19 cellular contexts compared by ENCODE assay signal in the genomic region with DNA sequence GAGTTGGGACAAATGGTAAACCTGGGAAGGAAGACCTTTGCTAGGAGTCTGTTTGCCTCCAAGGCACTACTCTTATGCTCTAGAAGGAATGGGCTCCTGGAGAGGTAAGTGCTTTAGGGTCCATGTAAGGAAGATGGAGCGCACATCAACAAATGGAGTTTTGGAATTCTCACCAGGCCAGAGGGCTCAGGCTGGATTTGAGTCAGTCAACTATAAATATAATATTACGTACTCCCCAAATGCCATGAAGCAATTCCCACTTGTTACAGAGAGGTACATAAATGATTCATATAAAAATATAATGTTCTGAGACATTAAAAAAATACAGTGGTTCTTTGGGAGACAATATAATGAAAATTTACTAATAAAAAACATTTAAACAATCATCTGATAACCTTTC. TPM values are rescaled to one million over a fixed set of nuclear protein-coding genes. Genes with fewer than 3 reads are reported as not detected.
DNase-seq lines count a peak whose midpoint lies in the region; ATAC-seq and TF ChIP-seq lines count a peak whose summit lies in the region.
"Had no signal": no experiment of that assay in that cellular context is flagged by ENCODE, and none has a peak within 500 bp of the region (broad histone marks: within the 10 kb centered on the region; RNA-seq: fewer than 3 reads in every experiment).

No MANE protein-coding gene starts in this region.

- H3K27ac Mint-ChIP-seq in activated CD4-positive, alpha-beta T cell treated with anti-CD3 and anti-CD28 coated beads, Interleukin-2, amount 10 ng/mL, durations not matched to agents 7 days and 5 days: peak overlapping the region; percentile 99
- H3K27ac Mint-ChIP-seq in activated CD4-positive, alpha-beta T cell treated with anti-CD3 and anti-CD28 coated beads, Interleukin-2, amount 10 ng/mL, durations not matched to agents 24 days and 14 days: no peak overlapping the region
- H3K27ac Mint-ChIP-seq in nephron: peak overlapping the region in 1 of 3 experiments; percentile 38

- intact Hi-C loops in activated CD4-positive, alpha-beta T cell treated with anti-CD3 and anti-CD28 coated beads, Interleukin-2, amount 10 ng/mL, durations not matched to agents 24 days and 14 days (cut with micrococcal nuclease): no loop called here

- no peak for DNase-seq in activated CD4-positive, alpha-beta T cell treated with anti-CD3 and anti-CD28 coated beads, Interleukin-2, amount 10 ng/mL, durations not matched to agents 7 days and 5 days
- no peak for DNase-seq in activated CD4-positive, alpha-beta T cell treated with anti-CD3 and anti-CD28 coated beads, Interleukin-2, amount 10 ng/mL, durations not matched to agents 24 days and 14 days
- DNase-seq in amniotic epithelial cell (ENCODE audit: low read depth) (peak; percentile 15), right atrium auricular region (ENCODE audit: low spot score) (no peak), cerebellar nuclear complex (lab: John Stamatoyannopoulos, UW) (no peak), GF-D8 (lab: John Stamatoyannopoulos, UW) (no peak)
- DNase-seq: DMS79, KG1, NCI-H1436, NCI-H2029, NCI-H345, NCI-H524 treated with DMSO at 0.1 percent for 48 hours, PC-3, RPMI8226, SHP77 treated with DMSO at 0.1 percent for 48 hours had no signal

- no peak overlapping the region for H3K27ac ChIP-seq in right atrium auricular region
- H3K27ac ChIP-seq: BLaER1 had no signal

- no peaks in the 10 kb centered on the region for H3K36me3 ChIP-seq in right atrium auricular region

- no peaks in the 10 kb centered on the region for H3K9me3 Mint-ChIP-seq in activated CD4-positive, alpha-beta T cell treated with anti-CD3 and anti-CD28 coated beads, Interleukin-2, amount 10 ng/mL, durations not matched to agents 7 days and 5 days
- H3K9me3 Mint-ChIP-seq in activated CD4-positive, alpha-beta T cell treated with anti-CD3 and anti-CD28 coated beads, Interleukin-2, amount 10 ng/mL, durations not matched to agents 24 days and 14 days: no peaks in the 10 kb centered on the region
- H3K9me3 Mint-ChIP-seq in nephron: no peaks in the 10 kb centered on the region

- H3K4me3 Mint-ChIP-seq in activated CD4-positive, alpha-beta T cell treated with anti-CD3 and anti-CD28 coated beads, Interleukin-2, amount 10 ng/mL, durations not matched to agents 7 days and 5 days: no peak overlapping the region
- no peak overlapping the region for H3K4me3 Mint-ChIP-seq in activated CD4-positive, alpha-beta T cell treated with anti-CD3 and anti-CD28 coated beads, Interleukin-2, amount 10 ng/mL, durations not matched to agents 24 days and 14 days
- H3K4me3 Mint-ChIP-seq in nephron: peak overlapping the region in 2 of 3 experiments; percentile 87 to 93

- POLR2A ChIA-PET in activated CD4-positive, alpha-beta T cell treated with anti-CD3 and anti-CD28 coated beads, Interleukin-2, amount 10 ng/mL, durations not matched to agents 7 days and 5 days (lab: Charles Lee): no interaction called here

- peaks cover 11% of the 10 kb centered on the region for H3K36me3 Mint-ChIP-seq in activated CD4-positive, alpha-beta T cell treated with anti-CD3 and anti-CD28 coated beads, Interleukin-2, amount 10 ng/mL, durations not matched to agents 7 days and 5 days (ENCODE audit: low read depth)
- H3K36me3 Mint-ChIP-seq in activated CD4-positive, alpha-beta T cell treated with anti-CD3 and anti-CD28 coated beads, Interleukin-2, amount 10 ng/mL, durations not matched to agents 24 days and 14 days (ENCODE audit: low read depth): peaks cover 15% of the 10 kb centered on the region
- no peaks in the 10 kb centered on the region for H3K36me3 Mint-ChIP-seq in nephron (ENCODE audit: low read depth)

- CTCF ChIA-PET in activated CD4-positive, alpha-beta T cell treated with anti-CD3 and anti-CD28 coated beads, Interleukin-2, amount 10 ng/mL, durations not matched to agents 7 days and 5 days (lab: Charles Lee): no interaction called here

- peaks cover 23% of the 10 kb centered on the region for H3K4me1 Mint-ChIP-seq in activated CD4-positive, alpha-beta T cell treated with anti-CD3 and anti-CD28 coated beads, Interleukin-2, amount 10 ng/mL, durations not matched to agents 7 days and 5 days
- peaks cover 26% of the 10 kb centered on the region for H3K4me1 Mint-ChIP-seq in activated CD4-positive, alpha-beta T cell treated with anti-CD3 and anti-CD28 coated beads, Interleukin-2, amount 10 ng/mL, durations not matched to agents 24 days and 14 days
- peaks cover 5% of the 10 kb centered on the region for H3K4me1 Mint-ChIP-seq in nephron

- ATAC-seq in GM18511 (IDR thresholded peaks at IDR 0.05; ENCODE audit: unreplicated experiment): no peak
- ATAC-seq: PC-3 had no signal

- no peak overlapping the region for H3K4me3 ChIP-seq in right atrium auricular region
- H3K4me3 ChIP-seq: BLaER1 had no signal

- no peak for TF ChIP-seq CTCF in nephron (IDR thresholded peaks at IDR 0.05; ENCODE audit: unreplicated experiment in 3 of 3)
- no peak for TF ChIP-seq CTCF in right atrium auricular region (IDR thresholded peaks at IDR 0.05)

- H3K27me3 ChIP-seq in right atrium auricular region: no peaks in the 10 kb centered on the region
- H3K27me3 ChIP-seq: BLaER1 had no signal

- H3K27me3 Mint-ChIP-seq in activated CD4-positive, alpha-beta T cell treated with anti-CD3 and anti-CD28 coated beads, Interleukin-2, amount 10 ng/mL, durations not matched to agents 7 days and 5 days: no peaks in the 10 kb centered on the region
- H3K27me3 Mint-ChIP-seq in activated CD4-positive, alpha-beta T cell treated with anti-CD3 and anti-CD28 coated beads, Interleukin-2, amount 10 ng/mL, durations not matched to agents 24 days and 14 days: no peaks in the 10 kb centered on the region
- H3K27me3 Mint-ChIP-seq in nephron (ENCODE audit: low read depth): no peaks in the 10 kb centered on the region

- H3K9me3 ChIP-seq in right atrium auricular region: no peaks in the 10 kb centered on the region
- H3K9me3 ChIP-seq: BLaER1 had no signal

- H3K4me1 ChIP-seq in right atrium auricular region: peaks cover 0 to 5% of the 10 kb centered on the region in 2 donors

RNA-seq across cellular contexts. Expression of a gene that starts 1.6 kb away (rescaled TPM):
- total RNA-seq in activated CD4-positive, alpha-beta T cell treated with anti-CD3 and anti-CD28 coated beads, Interleukin-2, amount 10 ng/mL, durations not matched to agents 7 days and 5 days: 1 to 10 TPM; 1.9 to 2.3 TPM
- 0.23 and 0.47 TPM in 2 replicates for total RNA-seq in activated CD4-positive, alpha-beta T cell treated with anti-CD3 and anti-CD28 coated beads, Interleukin-2, amount 10 ng/mL, durations not matched to agents 24 days and 14 days
- total RNA-seq in right atrium auricular region: 1 to 10 TPM in 1 of 2 donors, not detected in 1; 3.3 TPM
- total RNA-seq: M059J, PC-3 had no signal

RNA-seq across cellular contexts. Expression of a gene that starts 55.4 kb away (rescaled TPM):
- total RNA-seq in activated CD4-positive, alpha-beta T cell treated with anti-CD3 and anti-CD28 coated beads, Interleukin-2, amount 10 ng/mL, durations not matched to agents 7 days and 5 days: 10 to 100 TPM; 17.9 to 19.9 TPM
- 37.6 and 39.7 TPM in 2 replicates for total RNA-seq in activated CD4-positive, alpha-beta T cell treated with anti-CD3 and anti-CD28 coated beads, Interleukin-2, amount 10 ng/mL, durations not matched to agents 24 days and 14 days
- total RNA-seq in right atrium auricular region: 1 to 10 TPM; 5.7 to 9.4 TPM

Comparison
In these comparisons a context has a peak if more than half of its experiments do, and no peak if none do; other contexts are left out.
1. H3K4me3 Mint-ChIP-seq: peak in nephron (2 of 3); none in activated CD4-positive, alpha-beta T cell treated with anti-CD3 and anti-CD28 coated beads, Interleukin-2, amount 10 ng/mL, durations not matched to agents 7 days and 5 days (single experiment) and activated CD4-positive, alpha-beta T cell treated with anti-CD3 and anti-CD28 coated beads, Interleukin-2, amount 10 ng/mL, durations not matched to agents 24 days and 14 days (single experiment).